ENCODE assay signal across 14 cellular contexts in genomic region chr6:122712864-122713612, GRCh38.
DNase-seq lines count a peak whose midpoint lies in the region; ATAC-seq and TF ChIP-seq lines count a peak whose summit lies in the region.
"Had no signal": no experiment of that assay in that cellular context is flagged by ENCODE, and none has a peak within 500 bp of the region (broad histone marks: within the 10 kb centered on the region; RNA-seq: fewer than 3 reads in every experiment).

No MANE protein-coding gene starts in this region.

- H3K36me3 ChIP-seq in breast epithelium (no peaks in the 10 kb centered on the region), OCI-LY3 (replicated peaks; ENCODE audit: low read depth, low read length) (no peaks in the 10 kb centered on the region), mammary epithelial cell (ENCODE audit: insufficient read depth, low read length) (no peaks in the 10 kb centered on the region)
- H3K36me3 ChIP-seq: Peyer's patch had no signal

- no peak overlapping the region for H3K9ac ChIP-seq in OCI-LY3 (ENCODE audit: low read length)
- H3K9ac ChIP-seq in mammary epithelial cell (ENCODE audit: insufficient read depth, low read length) = no peak overlapping the region

- H3K9me3 ChIP-seq in breast epithelium = no peaks in the 10 kb centered on the region
- H3K9me3 ChIP-seq in OCI-LY3 (ENCODE audit: insufficient read depth, low read length) = no peaks in the 10 kb centered on the region
- no peaks in the 10 kb centered on the region for H3K9me3 ChIP-seq in mammary epithelial cell (replicated peaks; ENCODE audit: insufficient read depth, low read length)
- H3K9me3 ChIP-seq: Peyer's patch had no signal

- BruUV-seq in MCF 10A (replicated peaks; lab: Mats Ljungman, UMichigan) (no TSS peak), mammary epithelial cell (replicated peaks; lab: Mats Ljungman, UMichigan) (no TSS peak)

- ATAC-seq in HG03159 (IDR thresholded peaks at IDR 0.05; ENCODE audit: unreplicated experiment) = no peak

- H4K20me1 ChIP-seq in OCI-LY3 (ENCODE audit: insufficient read depth, low read length) (no peaks in the 10 kb centered on the region), mammary epithelial cell (ENCODE audit: insufficient read depth, low read length) (no peaks in the 10 kb centered on the region)

- in situ Hi-C loops in mammary epithelial cell (cut with MboI; ENCODE audit: low sequenced_read_pairs in 2 of 2) = loop anchor here in 1 of 2 donors (25.0 kb wide), 1 partner anchor 226 kb away; no protein-coding TSS in a partner anchor

- H3K27me3 Mint-ChIP-seq in MCF 10A (ENCODE audit: insufficient read depth, unreplicated experiment) = no peaks in the 10 kb centered on the region

- no peak overlapping the region for H3K4me3 Mint-ChIP-seq in MCF 10A (ENCODE audit: unreplicated experiment)
- H3K4me3 Mint-ChIP-seq: activated CD4-positive, alpha-beta T cell treated with anti-CD3 and anti-CD28 coated beads, Interleukin-2, amount 10 ng/mL, durations not matched to agents 24 days and 14 days; activated T-cell treated with anti-CD3 and anti-CD28 coated beads, Interleukin-2, amount 50 U/mL, for 24 hours; T-helper 1 cell treated with Interleukin-12 subunit alpha and Interleukin-12 subunit beta and Interleukin-4 antibody, amounts not matched to agents 30 μg/mL and 1 μg/mL, for 36 hours had no signal

- no peaks in the 10 kb centered on the region for H3K27me3 ChIP-seq in breast epithelium
- H3K27me3 ChIP-seq in OCI-LY3 (ENCODE audit: low read depth, low read length) = no peaks in the 10 kb centered on the region
- H3K27me3 ChIP-seq in mammary epithelial cell (ENCODE audit: insufficient read depth, low read length) = no peaks in the 10 kb centered on the region
- H3K27me3 ChIP-seq: Peyer's patch had no signal

- 84% methylated on average over 6 of the region's 6 CpGs for WGBS in mammary epithelial cell (ENCODE audit: low coverage, missing lambda C conversion rate)

- H3K4me1 Mint-ChIP-seq in MCF 10A (ENCODE audit: insufficient read depth, unreplicated experiment) = peaks cover 7% of the 10 kb centered on the region
- H3K4me1 Mint-ChIP-seq: activated CD4-positive, alpha-beta T cell treated with anti-CD3 and anti-CD28 coated beads, Interleukin-2, amount 10 ng/mL, durations not matched to agents 24 days and 14 days had no signal

- no peaks in the 10 kb centered on the region for H3K9me3 Mint-ChIP-seq in MCF 10A (ENCODE audit: unreplicated experiment)
- H3K9me3 Mint-ChIP-seq: activated CD4-positive, alpha-beta T cell treated with anti-CD3 and anti-CD28 coated beads, Interleukin-2, amount 10 ng/mL, durations not matched to agents 24 days and 14 days; activated T-cell treated with anti-CD3 and anti-CD28 coated beads, Interleukin-2, amount 50 U/mL, for 24 hours; T-helper 1 cell treated with Interleukin-12 subunit alpha and Interleukin-12 subunit beta and Interleukin-4 antibody, amounts not matched to agents 30 μg/mL and 1 μg/mL, for 36 hours had no signal

- H3K79me2 ChIP-seq in OCI-LY3 (ENCODE audit: low read length) (no peaks in the 10 kb centered on the region), mammary epithelial cell (ENCODE audit: insufficient read depth, low read length) (no peaks in the 10 kb centered on the region)

- CTCF ChIA-PET in MCF 10A (lab: Yijun Ruan, JAX) (interaction anchor here (1.0 to 2.6 kb wide), 5 partner anchors 10 to 126 kb away, joined by 5 to 7 read pairs (median 6); no protein-coding TSS in a partner anchor), mammary epithelial cell (lab: Charles Lee; ENCODE audit: low non-redundant PET) (interaction anchor here (0.6 kb wide), 1 partner anchor 17 kb away, joined by 3 read pairs; no protein-coding TSS in a partner anchor), RWPE1 (lab: Yijun Ruan, JAX) (no interaction called here)

- no peak for TF ChIP-seq CTCF in MCF 10A (IDR thresholded peaks at IDR 0.05; ENCODE audit: unreplicated experiment)
- no peak for TF ChIP-seq CTCF in breast epithelium (IDR thresholded peaks at IDR 0.05)
- TF ChIP-seq CTCF in OCI-LY3 (IDR thresholded peaks at IDR 0.05; ENCODE audit: low read depth, low read length) = no peak
- no peak for TF ChIP-seq CTCF in mammary epithelial cell (conservative IDR thresholded peaks at IDR 0.05 in 1 of 2, IDR thresholded peaks at IDR 0.05 in 1 of 2; ENCODE audit: extremely low read depth in 1 of 2, insufficient read depth in 1 of 2, low read depth in 1 of 2, low read length in 2 of 2)
- no peak for TF ChIP-seq CTCF in RWPE1 (conservative IDR thresholded peaks at IDR 0.05; ENCODE audit: low read depth)

- H3K27ac ChIP-seq in breast epithelium (no peak overlapping the region), OCI-LY3 (ENCODE audit: low read length) (no peak overlapping the region), mammary epithelial cell (ENCODE audit: insufficient read depth, low read depth, low read length) (no peak overlapping the region), RWPE1 (no peak overlapping the region)
- H3K27ac ChIP-seq: Peyer's patch had no signal

- no peak overlapping the region for H2AFZ ChIP-seq in OCI-LY3 (ENCODE audit: low read depth, low read length)
- H2AFZ ChIP-seq in mammary epithelial cell (ENCODE audit: low read depth, low read length) = no peak overlapping the region

- H3K4me1 ChIP-seq in breast epithelium (no peaks in the 10 kb centered on the region), OCI-LY3 (ENCODE audit: low read length) (peaks cover 26% of the 10 kb centered on the region), mammary epithelial cell (ENCODE audit: insufficient read depth, low read length) (peaks cover 10% of the 10 kb centered on the region)
- H3K4me1 ChIP-seq: Peyer's patch had no signal

- DNase-seq in MCF 10A (ENCODE audit: unreplicated experiment) = no peak
- no peak for DNase-seq in breast epithelium (ENCODE audit: low spot score in 2 of 2)
- no peak for DNase-seq in mammary epithelial cell
- DNase-seq in NCI-H128 (lab: John Stamatoyannopoulos, UW; ENCODE audit: unreplicated experiment) = no peak
- DNase-seq in epidermal melanocyte (ENCODE audit: insufficient read length, low spot score) = no peak
- DNase-seq in RWPE1 (ENCODE audit: low spot score) = no peak
- DNase-seq: ACHN; activated CD4-positive, alpha-beta T cell treated with anti-CD3 and anti-CD28 coated beads, Interleukin-2, amount 10 ng/mL, durations not matched to agents 24 days and 14 days; activated T-cell treated with anti-CD3 and anti-CD28 coated beads, Interleukin-2, amount 50 U/mL, for 24 hours; cerebellar nuclear complex; Peyer's patch had no signal

- peak overlapping the region; percentile 4 for H3K27ac Mint-ChIP-seq in MCF 10A (ENCODE audit: low read depth, unreplicated experiment)
- H3K27ac Mint-ChIP-seq: activated CD4-positive, alpha-beta T cell treated with anti-CD3 and anti-CD28 coated beads, Interleukin-2, amount 10 ng/mL, durations not matched to agents 24 days and 14 days; activated T-cell treated with anti-CD3 and anti-CD28 coated beads, Interleukin-2, amount 50 U/mL, for 24 hours; T-helper 1 cell treated with Interleukin-12 subunit alpha and Interleukin-12 subunit beta and Interleukin-4 antibody, amounts not matched to agents 30 μg/mL and 1 μg/mL, for 36 hours had no signal

- intact Hi-C loops in MCF 10A (cut with micrococcal nuclease) = no loop called here
- intact Hi-C loops in breast epithelium (cut with DNase I; ENCODE audit: low total_unique reads) = no loop called here
- intact Hi-C loops in mammary epithelial cell (cut with micrococcal nuclease) = no loop called here

- H3K36me3 Mint-ChIP-seq in MCF 10A (ENCODE audit: insufficient read depth, unreplicated experiment) = no peaks in the 10 kb centered on the region

- TF ChIP-seq POLR2A in breast epithelium (IDR thresholded peaks at IDR 0.05) = no peak

- dilution Hi-C loops in mammary epithelial cell (cut with HindIII; ENCODE audit: low sequenced_read_pairs) = loop anchor here (5.0 kb wide), 1 partner anchor 106 kb away; no protein-coding TSS in a partner anchor

- no peak overlapping the region for H3K4me3 ChIP-seq in breast epithelium
- no peak overlapping the region for H3K4me3 ChIP-seq in OCI-LY3 (ENCODE audit: low read length)
- H3K4me3 ChIP-seq in mammary epithelial cell (replicated peaks in 1 of 3; ENCODE audit: insufficient read depth in 1 of 3, low read depth in 2 of 3, low read length in 3 of 3) = no peak overlapping the region
- H3K4me3 ChIP-seq: Peyer's patch had no signal

- peak overlapping the region; percentile 60 for H3K4me2 ChIP-seq in OCI-LY3 (ENCODE audit: low read length)
- H3K4me2 ChIP-seq in mammary epithelial cell (ENCODE audit: insufficient read depth, low read depth, low read length) = peak overlapping the region; percentile 4

- POLR2A ChIA-PET in MCF 10A (lab: Yijun Ruan, JAX) = interaction anchor here (0.7 kb wide), 1 partner anchor 422 kb away, joined by 3 read pairs; no protein-coding TSS in a partner anchor
- POLR2A ChIA-PET in RWPE1 (lab: Yijun Ruan, JAX; ENCODE audit: low non-redundant PET) = no interaction called here
